ENCODE assay signal across 1 cellular context in genomic region chr17:46984892-46985291, GRCh38.
TF ChIP-seq lines count a peak whose summit lies in the region.

No MANE protein-coding gene starts in this region.

TF ChIP-seq in endothelial cell of umbilical vein, 7 proteins besides CTCF, POLR2A, EP300 and RAD21 (continued from another document):
- no peak for TF ChIP-seq MYC (IDR thresholded peaks at IDR 0.05; ENCODE audit: low read depth, low read length)
- TF ChIP-seq GATA2 (IDR thresholded peaks at IDR 0.05; ENCODE audit: insufficient read depth, insufficient read length, low read depth, low read length): no peak
